ENCODE assay signal across 23 cellular contexts in genomic region chr18:33076601-33077000, GRCh38.
"Had no signal": no experiment of that assay in that cellular context is flagged by ENCODE, and none has a peak within 500 bp of the region (broad histone marks: within the 10 kb centered on the region; RNA-seq: fewer than 3 reads in every experiment).

No MANE protein-coding gene starts in this region.

- H3K9me3 Mint-ChIP-seq: endodermal cell had no signal

- H3K27ac Mint-ChIP-seq: endodermal cell; naive thymus-derived CD4-positive, alpha-beta T cell; nephron; neural progenitor cell; progenitor cell of endocrine pancreas had no signal

- H3K4me3 Mint-ChIP-seq: endodermal cell; naive thymus-derived CD4-positive, alpha-beta T cell; nephron; neural progenitor cell had no signal

- H3K27me3 Mint-ChIP-seq: naive thymus-derived CD4-positive, alpha-beta T cell; progenitor cell of endocrine pancreas had no signal

- DNase-seq: dorsolateral prefrontal cortex; effector CD8-positive, alpha-beta T cell; endodermal cell; foreskin fibroblast; gastrocnemius medialis; heart left ventricle; kidney; left lung; mesendoderm; midbrain; naive thymus-derived CD4-positive, alpha-beta T cell; right lobe of liver; small intestine; stimulated activated CD4-positive, alpha-beta T cell treated with anti-CD3 and anti-CD28 coated beads, Interleukin-15, amount 100 ng/mL, for 24 hours; stimulated activated CD4-positive, alpha-beta T cell treated with anti-CD3 and anti-CD28 coated beads, Interleukin-4, amount 100 ng/mL, for 1 hour; stimulated activated CD8-positive, alpha-beta memory T cell treated with anti-CD3 and anti-CD28 coated beads, Interleukin-4, amount 100 ng/mL, for 48 hours; stimulated activated naive CD4-positive, alpha-beta T cell treated with Interleukin-2 at 50 U/mL for 16 hours; stomach; thyroid gland; trophoblast cell had no signal

- H3K4me1 Mint-ChIP-seq: endodermal cell; naive thymus-derived CD4-positive, alpha-beta T cell; nephron; neural progenitor cell had no signal

- H3K36me3 Mint-ChIP-seq: naive thymus-derived CD4-positive, alpha-beta T cell; neural progenitor cell had no signal
